In genomic region chr20:35284267-35284991, GRCh38 we compare ENCODE assay signal across 1 cellular context.
TF ChIP-seq lines count a peak whose summit lies in the region.

EIF6 (minus strand) TSS chr20:35284772; CDS start chr20:35284487, 285 bp downstream.

TF ChIP-seq in HepG2, 621 proteins besides CTCF, POLR2A, EP300 and RAD21 (continued from another document and continues in another):
- no peak for TF ChIP-seq ONECUT2 (CRISPR knock-in tag; IDR thresholded peaks at IDR 0.05)
- no peak for TF ChIP-seq NFATC3 (CRISPR knock-in tag; IDR thresholded peaks at IDR 0.05)
- TF ChIP-seq RFXAP (CRISPR knock-in tag; IDR thresholded peaks at IDR 0.05; ENCODE audit: borderline replicate concordance), result peak; percentile 7; the same call in 1 of the 2 replicates
- peak; percentile 66; the same call in 1 of the 2 replicates for TF ChIP-seq LCORL (IDR thresholded peaks at IDR 0.05)
- TF ChIP-seq LCORL (CRISPR knock-in tag; IDR thresholded peaks at IDR 0.05), result peak; percentile 84
- TF ChIP-seq NAIF1 (CRISPR knock-in tag; IDR thresholded peaks at IDR 0.05; ENCODE audit: borderline replicate concordance), result no peak
- no peak for TF ChIP-seq CENPT (CRISPR knock-in tag; IDR thresholded peaks at IDR 0.05; ENCODE audit: low read depth)
- TF ChIP-seq, protein P1, sequence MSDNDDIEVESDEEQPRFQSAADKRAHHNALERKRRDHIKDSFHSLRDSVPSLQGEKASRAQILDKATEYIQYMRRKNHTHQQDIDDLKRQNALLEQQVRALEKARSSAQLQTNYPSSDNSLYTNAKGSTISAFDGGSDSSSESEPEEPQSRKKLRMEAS (IDR thresholded peaks at IDR 0.05), result peak; percentile 98
- TF ChIP-seq MED13 (CRISPR knock-in tag; IDR thresholded peaks at IDR 0.05), result 0 out of 2 replicates have a peak, but pooled peaks have one; percentile 13
- TF ChIP-seq, protein P2, sequence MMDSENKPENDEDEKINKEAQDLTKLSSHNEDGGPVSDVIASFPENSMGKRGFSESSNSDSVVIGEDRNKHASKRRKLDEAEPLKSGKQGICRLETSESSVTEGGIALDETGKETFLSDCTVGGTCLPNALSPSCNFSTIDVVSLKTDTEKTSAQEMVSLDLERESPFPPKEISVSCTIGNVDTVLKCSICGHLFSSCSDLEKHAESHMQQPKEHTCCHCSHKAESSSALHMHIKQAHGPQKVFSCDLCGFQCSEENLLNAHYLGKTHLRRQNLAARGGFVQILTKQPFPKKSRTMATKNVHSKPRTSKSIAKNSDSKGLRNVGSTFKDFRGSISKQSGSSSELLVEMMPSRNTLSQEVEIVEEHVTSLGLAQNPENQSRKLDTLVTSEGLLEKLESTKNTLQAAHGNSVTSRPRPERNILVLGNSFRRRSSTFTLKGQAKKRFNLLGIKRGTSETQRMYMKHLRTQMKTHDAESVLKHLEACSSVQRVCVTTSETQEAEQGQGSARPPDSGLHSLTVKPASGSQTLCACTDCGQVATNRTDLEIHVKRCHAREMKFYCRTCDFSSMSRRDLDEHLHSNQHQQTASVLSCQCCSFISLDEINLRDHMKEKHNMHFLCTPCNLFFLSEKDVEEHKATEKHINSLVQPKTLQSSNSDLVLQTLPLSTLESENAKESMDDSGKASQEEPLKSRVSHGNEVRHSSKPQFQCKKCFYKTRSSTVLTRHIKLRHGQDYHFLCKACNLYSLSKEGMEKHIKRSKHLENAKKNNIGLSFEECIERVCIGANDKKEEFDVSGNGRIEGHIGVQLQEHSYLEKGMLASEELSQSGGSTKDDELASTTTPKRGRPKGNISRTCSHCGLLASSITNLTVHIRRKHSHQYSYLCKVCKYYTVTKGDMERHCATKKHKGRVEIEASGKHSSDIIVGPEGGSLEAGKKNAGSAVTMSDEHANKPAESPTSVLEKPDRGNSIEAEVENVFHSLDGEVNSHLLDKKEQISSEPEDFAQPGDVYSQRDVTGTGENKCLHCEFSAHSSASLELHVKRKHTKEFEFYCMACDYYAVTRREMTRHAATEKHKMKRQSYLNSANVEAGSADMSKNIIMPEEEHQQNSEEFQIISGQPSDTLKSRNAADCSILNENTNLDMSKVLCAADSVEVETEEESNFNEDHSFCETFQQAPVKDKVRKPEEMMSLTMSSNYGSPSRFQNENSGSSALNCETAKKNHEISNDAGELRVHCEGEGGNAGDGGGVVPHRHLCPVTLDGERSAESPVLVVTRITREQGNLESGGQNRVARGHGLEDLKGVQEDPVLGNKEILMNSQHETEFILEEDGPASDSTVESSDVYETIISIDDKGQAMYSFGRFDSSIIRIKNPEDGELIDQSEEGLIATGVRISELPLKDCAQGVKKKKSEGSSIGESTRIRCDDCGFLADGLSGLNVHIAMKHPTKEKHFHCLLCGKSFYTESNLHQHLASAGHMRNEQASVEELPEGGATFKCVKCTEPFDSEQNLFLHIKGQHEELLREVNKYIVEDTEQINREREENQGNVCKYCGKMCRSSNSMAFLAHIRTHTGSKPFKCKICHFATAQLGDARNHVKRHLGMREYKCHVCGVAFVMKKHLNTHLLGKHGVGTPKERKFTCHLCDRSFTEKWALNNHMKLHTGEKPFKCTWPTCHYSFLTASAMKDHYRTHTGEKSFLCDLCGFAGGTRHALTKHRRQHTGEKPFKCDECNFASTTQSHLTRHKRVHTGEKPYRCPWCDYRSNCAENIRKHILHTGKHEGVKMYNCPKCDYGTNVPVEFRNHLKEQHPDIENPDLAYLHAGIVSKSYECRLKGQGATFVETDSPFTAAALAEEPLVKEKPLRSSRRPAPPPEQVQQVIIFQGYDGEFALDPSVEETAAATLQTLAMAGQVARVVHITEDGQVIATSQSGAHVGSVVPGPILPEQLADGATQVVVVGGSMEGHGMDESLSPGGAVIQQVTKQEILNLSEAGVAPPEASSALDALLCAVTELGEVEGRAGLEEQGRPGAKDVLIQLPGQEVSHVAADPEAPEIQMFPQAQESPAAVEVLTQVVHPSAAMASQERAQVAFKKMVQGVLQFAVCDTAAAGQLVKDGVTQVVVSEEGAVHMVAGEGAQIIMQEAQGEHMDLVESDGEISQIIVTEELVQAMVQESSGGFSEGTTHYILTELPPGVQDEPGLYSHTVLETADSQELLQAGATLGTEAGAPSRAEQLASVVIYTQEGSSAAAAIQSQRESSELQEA (CRISPR knock-in tag; IDR thresholded peaks at IDR 0.05; ENCODE audit: not compliant biosample characterization), result peak; percentile 68
- TF ChIP-seq ZNF510 (CRISPR knock-in tag; IDR thresholded peaks at IDR 0.05; ENCODE audit: low read depth), result peak; percentile 54; the same call in 1 of the 2 replicates
- peak; percentile 90 for TF ChIP-seq MED8 (CRISPR knock-in tag; IDR thresholded peaks at IDR 0.05; ENCODE audit: insufficient replicate concordance)
- peak; percentile 74; the same call in 1 of the 2 replicates for TF ChIP-seq ZBTB20 (CRISPR knock-in tag; IDR thresholded peaks at IDR 0.05; ENCODE audit: borderline replicate concordance, low read depth)
- TF ChIP-seq FOSL2 (CRISPR knock-in tag; IDR thresholded peaks at IDR 0.05), result peak; percentile 56
- TF ChIP-seq, protein P3, sequence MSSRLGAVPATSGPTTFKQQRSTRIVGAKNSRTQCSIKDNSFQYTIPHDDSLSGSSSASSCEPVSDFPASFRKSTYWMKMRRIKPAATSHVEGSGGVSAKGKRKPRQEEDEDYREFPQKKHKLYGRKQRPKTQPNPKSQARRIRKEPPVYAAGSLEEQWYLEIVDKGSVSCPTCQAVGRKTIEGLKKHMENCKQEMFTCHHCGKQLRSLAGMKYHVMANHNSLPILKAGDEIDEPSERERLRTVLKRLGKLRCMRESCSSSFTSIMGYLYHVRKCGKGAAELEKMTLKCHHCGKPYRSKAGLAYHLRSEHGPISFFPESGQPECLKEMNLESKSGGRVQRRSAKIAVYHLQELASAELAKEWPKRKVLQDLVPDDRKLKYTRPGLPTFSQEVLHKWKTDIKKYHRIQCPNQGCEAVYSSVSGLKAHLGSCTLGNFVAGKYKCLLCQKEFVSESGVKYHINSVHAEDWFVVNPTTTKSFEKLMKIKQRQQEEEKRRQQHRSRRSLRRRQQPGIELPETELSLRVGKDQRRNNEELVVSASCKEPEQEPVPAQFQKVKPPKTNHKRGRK (CRISPR knock-in tag; IDR thresholded peaks at IDR 0.05), result no peak
- TF ChIP-seq, protein P4, sequence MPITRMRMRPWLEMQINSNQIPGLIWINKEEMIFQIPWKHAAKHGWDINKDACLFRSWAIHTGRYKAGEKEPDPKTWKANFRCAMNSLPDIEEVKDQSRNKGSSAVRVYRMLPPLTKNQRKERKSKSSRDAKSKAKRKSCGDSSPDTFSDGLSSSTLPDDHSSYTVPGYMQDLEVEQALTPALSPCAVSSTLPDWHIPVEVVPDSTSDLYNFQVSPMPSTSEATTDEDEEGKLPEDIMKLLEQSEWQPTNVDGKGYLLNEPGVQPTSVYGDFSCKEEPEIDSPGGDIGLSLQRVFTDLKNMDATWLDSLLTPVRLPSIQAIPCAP (CRISPR knock-in tag; IDR thresholded peaks at IDR 0.05; ENCODE audit: low read depth), result 0 out of 2 replicates have a peak, but pooled peaks have one; percentile 40
- 0 out of 2 replicates have a peak, but pooled peaks have one; percentile 74 for TF ChIP-seq ZNF550 (CRISPR knock-in tag; IDR thresholded peaks at IDR 0.05; ENCODE audit: borderline replicate concordance)
- peak; percentile 80; the same call in 1 of the 2 replicates for TF ChIP-seq ZNF552 (CRISPR knock-in tag; IDR thresholded peaks at IDR 0.05; ENCODE audit: borderline replicate concordance)
- no peak for TF ChIP-seq MLLT10 (CRISPR knock-in tag; IDR thresholded peaks at IDR 0.05)
- TF ChIP-seq ZNF326 (CRISPR knock-in tag; IDR thresholded peaks at IDR 0.05; ENCODE audit: borderline replicate concordance), result no peak
- TF ChIP-seq ZBTB34 (CRISPR knock-in tag; IDR thresholded peaks at IDR 0.05), result no peak; the same call in 1 of the 2 replicates
- TF ChIP-seq DDIT3 (CRISPR knock-in tag; IDR thresholded peaks at IDR 0.05), result no peak
- TF ChIP-seq ZNF691 (CRISPR knock-in tag; IDR thresholded peaks at IDR 0.05; ENCODE audit: borderline replicate concordance, low read depth), result peak; percentile 50
- TF ChIP-seq ZNF678 (CRISPR knock-in tag; IDR thresholded peaks at IDR 0.05), result peak; percentile 94; the same call in 1 of the 2 replicates
- TF ChIP-seq ZBTB40 (IDR thresholded peaks at IDR 0.05), result peak; percentile 51; the same call in 1 of the 2 replicates
- peak; percentile 52; the same call in 1 of the 2 replicates for TF ChIP-seq ZBTB40 (CRISPR knock-in tag; IDR thresholded peaks at IDR 0.05)
- peak; percentile 86 for TF ChIP-seq ARNT2 (CRISPR knock-in tag; IDR thresholded peaks at IDR 0.05; ENCODE audit: low read depth)
- TF ChIP-seq, protein P5, sequence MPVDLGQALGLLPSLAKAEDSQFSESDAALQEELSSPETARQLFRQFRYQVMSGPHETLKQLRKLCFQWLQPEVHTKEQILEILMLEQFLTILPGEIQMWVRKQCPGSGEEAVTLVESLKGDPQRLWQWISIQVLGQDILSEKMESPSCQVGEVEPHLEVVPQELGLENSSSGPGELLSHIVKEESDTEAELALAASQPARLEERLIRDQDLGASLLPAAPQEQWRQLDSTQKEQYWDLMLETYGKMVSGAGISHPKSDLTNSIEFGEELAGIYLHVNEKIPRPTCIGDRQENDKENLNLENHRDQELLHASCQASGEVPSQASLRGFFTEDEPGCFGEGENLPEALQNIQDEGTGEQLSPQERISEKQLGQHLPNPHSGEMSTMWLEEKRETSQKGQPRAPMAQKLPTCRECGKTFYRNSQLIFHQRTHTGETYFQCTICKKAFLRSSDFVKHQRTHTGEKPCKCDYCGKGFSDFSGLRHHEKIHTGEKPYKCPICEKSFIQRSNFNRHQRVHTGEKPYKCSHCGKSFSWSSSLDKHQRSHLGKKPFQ (CRISPR knock-in tag; IDR thresholded peaks at IDR 0.05; ENCODE audit: insufficient replicate concordance), result peak; percentile 74
- peak; percentile 65 for TF ChIP-seq NFYC (CRISPR knock-in tag; IDR thresholded peaks at IDR 0.05)
- peak; percentile 67; the same call in 1 of the 2 replicates for TF ChIP-seq KLF9 (CRISPR knock-in tag; IDR thresholded peaks at IDR 0.05; ENCODE audit: low read depth)
- peak; percentile 90 for TF ChIP-seq KDM5A (IDR thresholded peaks at IDR 0.05; ENCODE audit: borderline replicate concordance, low read length)
